Comparison of ENCODE assay signal across 31 cellular contexts in the genomic region with DNA sequence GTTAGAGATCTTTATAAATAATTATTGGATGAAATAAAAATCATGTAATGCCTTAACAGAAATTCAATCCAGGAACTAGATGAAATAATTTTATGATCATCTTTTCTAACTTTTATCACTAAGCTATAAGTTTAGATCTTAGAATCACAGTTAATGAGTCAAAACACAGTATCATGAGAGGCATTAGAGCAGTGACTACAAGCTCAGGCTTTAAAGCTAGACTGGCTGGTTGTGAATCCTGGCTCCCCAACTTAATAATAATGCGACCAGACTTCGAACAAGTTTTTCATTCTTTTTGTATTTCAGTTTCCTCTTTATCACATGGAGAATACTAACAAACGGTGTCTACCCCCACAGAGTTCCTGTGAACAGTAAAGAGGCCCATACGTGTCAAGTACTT.
"Had no signal": no experiment of that assay in that cellular context is flagged by ENCODE, and none has a peak within 500 bp of the region (broad histone marks: within the 10 kb centered on the region; RNA-seq: fewer than 3 reads in every experiment).

No MANE protein-coding gene starts in this region.

- DNase-seq: activated CD4-positive, alpha-beta T cell treated with anti-CD3 and anti-CD28 coated beads for 48 hours; activated CD4-positive, alpha-beta T cell treated with anti-CD3 and anti-CD28 coated beads, Interleukin-2, amount 50 U/mL, for 1 hour; activated CD4-positive, alpha-beta T cell treated with anti-CD3 and anti-CD28 coated beads, Interleukin-2, amount 50 U/mL, for 48 hours; activated CD4-positive, CD25-positive, alpha-beta regulatory T cell; activated CD4-positive, CD25-positive, alpha-beta regulatory T cell treated with anti-CD3 and anti-CD28 coated beads, Interleukin-2, amount 50 U/mL, for 72 hours; activated CD8-positive, alpha-beta memory T cell treated with anti-CD3 and anti-CD28 coated beads, Interleukin-2, amount 50 U/mL, for 48 hours; activated effector memory CD4-positive, alpha-beta T cell treated with anti-CD3 and anti-CD28 coated beads, Interleukin-2, amount 50 U/mL, for 16 hours; activated naive CD4-positive, alpha-beta T cell treated with anti-CD3 and anti-CD28 coated beads for 36 hours; activated naive CD8-positive, alpha-beta T cell treated with anti-CD3 and anti-CD28 coated beads for 36 hours; activated naive CD8-positive, alpha-beta T cell treated with anti-CD3 and anti-CD28 coated beads, Interleukin-2, amount 50 U/mL, for 24 hours; activated T-cell treated with anti-CD3 and anti-CD28 coated beads, Interleukin-2, amount 50 U/mL, for 48 hours; adrenal gland; amygdala; aorta; body of pancreas; caudate nucleus; colonic mucosa; effector CD8-positive, alpha-beta T cell; esophagus squamous epithelium; foreskin melanocyte; head of caudate nucleus; T-helper 1 cell; T-helper 17 cell; T1000 had no signal

- FAIRE-seq: endothelial cell of umbilical vein had no signal

- H3K27ac Mint-ChIP-seq: activated naive CD4-positive, alpha-beta T cell treated with anti-CD3 and anti-CD28 coated beads for 36 hours; activated naive CD4-positive, alpha-beta T cell treated with anti-CD3 and anti-CD28 coated beads, Interleukin-2, amount 50 U/mL, for 24 hours; activated naive CD8-positive, alpha-beta T cell treated with anti-CD3 and anti-CD28 coated beads for 36 hours; activated naive CD8-positive, alpha-beta T cell treated with anti-CD3 and anti-CD28 coated beads, Interleukin-2, amount 50 U/mL, for 24 hours; activated T-helper 1 cell treated with anti-CD3 and anti-CD28 coated beads, Interleukin-12 subunit alpha, Interleukin-12 subunit beta, Interleukin-2, Interleukin-4 antibody, amounts not matched to agents 30 ng/mL and 10 ng/mL and 1 ng/mL, durations not matched to agents 14 hours and 24 hours and 36 hours; activated T-helper 2 cell treated with anti-CD3 and anti-CD28 coated beads, Interferon-gamma antibody, Interleukin-2, Interleukin-4, amounts not matched to agents 10 μg/mL and 5 μg/mL and 100 μg/mL, durations not matched to agents 14 hours and 24 hours and 36 hours; T-helper 17 cell; T-helper 2 cell treated with Interferon-gamma antibody and Interleukin-4, amounts not matched to agents 5 μg/mL and 100 μg/mL, for 36 hours had no signal

- H3K4me1 ChIP-seq: adrenal gland, body of pancreas, colonic mucosa, esophagus squamous epithelium, gastroesophageal sphincter had no signal

- ATAC-seq: activated naive CD8-positive, alpha-beta T cell treated with anti-CD3 and anti-CD28 coated beads, Interleukin-2, amount 50 U/mL, for 24 hours; body of pancreas; gastroesophageal sphincter; T-helper 17 cell had no signal

- H3K4me3 Mint-ChIP-seq: activated naive CD4-positive, alpha-beta T cell treated with anti-CD3 and anti-CD28 coated beads for 36 hours; activated naive CD4-positive, alpha-beta T cell treated with anti-CD3 and anti-CD28 coated beads, Interleukin-2, amount 50 U/mL, for 24 hours; activated naive CD8-positive, alpha-beta T cell treated with anti-CD3 and anti-CD28 coated beads for 36 hours; activated naive CD8-positive, alpha-beta T cell treated with anti-CD3 and anti-CD28 coated beads, Interleukin-2, amount 50 U/mL, for 24 hours; activated T-helper 1 cell treated with anti-CD3 and anti-CD28 coated beads, Interleukin-12 subunit alpha, Interleukin-12 subunit beta, Interleukin-2, Interleukin-4 antibody, amounts not matched to agents 30 ng/mL and 10 ng/mL and 1 ng/mL, durations not matched to agents 14 hours and 24 hours and 36 hours; T-helper 17 cell; T-helper 2 cell treated with Interferon-gamma antibody and Interleukin-4, amounts not matched to agents 5 μg/mL and 100 μg/mL, for 36 hours had no signal

- H3K27me3 Mint-ChIP-seq: activated naive CD4-positive, alpha-beta T cell treated with anti-CD3 and anti-CD28 coated beads, Interleukin-2, amount 50 U/mL, for 24 hours; activated naive CD8-positive, alpha-beta T cell treated with anti-CD3 and anti-CD28 coated beads for 36 hours; activated naive CD8-positive, alpha-beta T cell treated with anti-CD3 and anti-CD28 coated beads, Interleukin-2, amount 50 U/mL, for 24 hours; T-helper 17 cell had no signal

- H3K27ac ChIP-seq: adrenal gland, body of pancreas, colonic mucosa, epithelial cell of prostate, esophagus squamous epithelium, gastroesophageal sphincter had no signal

- H3K4me3 ChIP-seq: adrenal gland, body of pancreas, colonic mucosa, esophagus squamous epithelium, gastroesophageal sphincter had no signal

- H3K9me3 Mint-ChIP-seq: activated naive CD4-positive, alpha-beta T cell treated with anti-CD3 and anti-CD28 coated beads for 36 hours; activated naive CD4-positive, alpha-beta T cell treated with anti-CD3 and anti-CD28 coated beads, Interleukin-2, amount 50 U/mL, for 24 hours; activated naive CD8-positive, alpha-beta T cell treated with anti-CD3 and anti-CD28 coated beads for 36 hours; activated naive CD8-positive, alpha-beta T cell treated with anti-CD3 and anti-CD28 coated beads, Interleukin-2, amount 50 U/mL, for 24 hours; activated T-helper 1 cell treated with anti-CD3 and anti-CD28 coated beads, Interleukin-12 subunit alpha, Interleukin-12 subunit beta, Interleukin-2, Interleukin-4 antibody, amounts not matched to agents 30 ng/mL and 10 ng/mL and 1 ng/mL, durations not matched to agents 14 hours and 24 hours and 36 hours; activated T-helper 2 cell treated with anti-CD3 and anti-CD28 coated beads, Interferon-gamma antibody, Interleukin-2, Interleukin-4, amounts not matched to agents 10 μg/mL and 5 μg/mL and 100 μg/mL, durations not matched to agents 14 hours and 24 hours and 36 hours; T-helper 2 cell treated with Interferon-gamma antibody and Interleukin-4, amounts not matched to agents 5 μg/mL and 100 μg/mL, for 36 hours had no signal

- H3K27me3 ChIP-seq: adrenal gland, body of pancreas, colonic mucosa, esophagus squamous epithelium, gastroesophageal sphincter had no signal
